In the genomic region with DNA sequence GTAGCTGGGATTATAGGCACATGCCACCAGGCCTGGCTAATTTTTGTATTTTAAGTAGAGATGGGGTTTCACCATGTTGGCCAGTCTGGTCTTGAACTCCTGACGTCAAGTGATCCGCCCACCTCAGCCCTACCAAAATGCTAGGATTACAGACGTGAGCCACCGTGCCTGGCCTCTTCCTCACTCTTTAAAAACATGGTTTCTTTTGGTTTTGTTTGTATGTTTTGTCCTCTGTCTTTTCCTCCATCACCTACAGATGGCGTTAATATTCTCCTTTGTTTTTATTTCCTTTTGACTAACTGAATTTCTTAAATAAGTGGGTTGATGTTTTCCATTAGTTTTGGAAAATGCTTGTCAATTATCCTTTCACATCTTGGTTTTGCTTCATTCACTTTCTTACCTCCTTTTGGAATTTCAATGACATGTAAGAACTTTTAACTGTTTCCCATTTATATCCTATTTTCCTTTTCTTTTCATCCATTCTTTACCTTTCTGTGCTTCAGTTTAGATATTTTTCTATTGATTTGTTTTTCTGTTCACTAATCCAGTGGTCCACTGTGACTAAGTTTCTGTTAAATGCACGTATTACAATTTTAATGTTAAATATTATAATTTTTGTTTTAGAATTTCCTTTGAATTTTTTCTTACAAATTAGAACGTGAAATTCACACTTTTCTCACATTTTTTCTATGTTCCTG, we compare ENCODE assay signal across 9 cellular contexts.
DNase-seq lines count a peak whose midpoint lies in the region; ATAC-seq, FAIRE-seq and TF ChIP-seq lines count a peak whose summit lies in the region.
"Had no signal": no experiment of that assay in that cellular context is flagged by ENCODE, and none has a peak within 500 bp of the region (broad histone marks: within the 10 kb centered on the region; RNA-seq: fewer than 3 reads in every experiment).

No MANE protein-coding gene starts in this region.

- no peak overlapping the region for H3K27ac Mint-ChIP-seq in CD4-positive, alpha-beta T cell
- no peak overlapping the region for H3K27ac Mint-ChIP-seq in T-helper 17 cell

- intact Hi-C loops in CD4-positive, alpha-beta T cell (cut with DNase I, micrococcal nuclease): loop anchor here in 1 of 2 experiments (1.0 kb wide), 1 partner anchor 73 kb away; no protein-coding TSS in a partner anchor

- peak; percentile 47 for TF ChIP-seq CTCF in CD4-positive, alpha-beta T cell (IDR thresholded peaks at IDR 0.05)
- peak; percentile 19 for TF ChIP-seq CTCF in kidney epithelial cell (IDR thresholded peaks at IDR 0.05; ENCODE audit: insufficient read depth, low read length, poor library complexity, severe bottlenecking)

- no peaks in the 10 kb centered on the region for H3K9me3 Mint-ChIP-seq in CD4-positive, alpha-beta T cell

- no peak for ATAC-seq in CD4-positive, alpha-beta T cell (ENCODE audit: poor library complexity)
- no peak for ATAC-seq in T-helper 17 cell
- no peak for ATAC-seq in GM19395 (IDR thresholded peaks at IDR 0.05; ENCODE audit: unreplicated experiment)

- FAIRE-seq in GM19239 (lab: Jason Lieb, UNC): peak; percentile 74

- CTCF ChIA-PET in CD4-positive, alpha-beta T cell (lab: Charles Lee): interaction anchor here (1.0 kb wide), 1 partner anchor 130 kb away, joined by 3 read pairs; no protein-coding TSS in a partner anchor

- POLR2A ChIA-PET in CD4-positive, alpha-beta T cell (lab: Charles Lee): no interaction called here

- no peaks in the 10 kb centered on the region for H3K36me3 Mint-ChIP-seq in CD4-positive, alpha-beta T cell (ENCODE audit: low read depth)
- H3K36me3 Mint-ChIP-seq in T-helper 17 cell (ENCODE audit: low read depth): peaks cover 5% of the 10 kb centered on the region

- no peak for DNase-seq in CD4-positive, alpha-beta T cell
- DNase-seq in GM19239 (ENCODE audit: insufficient read length, low spot score): no peak
- no peak for DNase-seq in T-helper 17 cell
- no peak for DNase-seq in kidney epithelial cell (ENCODE audit: low read depth)
- no peak for DNase-seq in NK-92 (lab: John Stamatoyannopoulos, UW; ENCODE audit: unreplicated experiment)
- no peak for DNase-seq in glomerular visceral epithelial cell (ENCODE audit: extremely low spot score)
- DNase-seq in DMS79 (lab: John Stamatoyannopoulos, UW): no peak
- DNase-seq: effector CD8-positive, alpha-beta T cell had no signal

- H3K27me3 Mint-ChIP-seq in CD4-positive, alpha-beta T cell: peaks cover 86% of the 10 kb centered on the region
- H3K27me3 Mint-ChIP-seq in T-helper 17 cell: peaks cover 82% of the 10 kb centered on the region

- no peak overlapping the region for H3K27ac ChIP-seq in CD4-positive, alpha-beta T cell (ENCODE audit: low read depth, low read length)

- no peaks in the 10 kb centered on the region for H3K9me3 ChIP-seq in CD4-positive, alpha-beta T cell (ENCODE audit: control insufficient read depth, low read length)
- no peaks in the 10 kb centered on the region for H3K9me3 ChIP-seq in T-helper 17 cell (ENCODE audit: control insufficient read depth, low read length, poor library complexity, severe bottlenecking)

- peaks cover 40% of the 10 kb centered on the region for H3K27me3 ChIP-seq in CD4-positive, alpha-beta T cell (ENCODE audit: control insufficient read depth, insufficient read depth, low read length)
- H3K27me3 ChIP-seq in kidney epithelial cell (ENCODE audit: control insufficient read depth, insufficient read depth, low read length): peaks cover 2% of the 10 kb centered on the region

- no peak overlapping the region for H3K4me3 ChIP-seq in kidney epithelial cell (ENCODE audit: low read depth, low read length)

- H3K4me3 Mint-ChIP-seq in CD4-positive, alpha-beta T cell: no peak overlapping the region
- H3K4me3 Mint-ChIP-seq in T-helper 17 cell: peak overlapping the region; percentile 21

- no peaks in the 10 kb centered on the region for H3K4me1 Mint-ChIP-seq in CD4-positive, alpha-beta T cell (ENCODE audit: low read depth)
- peaks cover 6% of the 10 kb centered on the region for H3K4me1 Mint-ChIP-seq in T-helper 17 cell

- H3K36me3 ChIP-seq in kidney epithelial cell (ENCODE audit: control insufficient read depth, insufficient read depth, low read length): no peaks in the 10 kb centered on the region
